ENCODE assay signal across 15 cellular contexts in genomic region chr4:31411606-31412005, GRCh38.
"Had no signal": no experiment of that assay in that cellular context is flagged by ENCODE, and none has a peak within 500 bp of the region (broad histone marks: within the 10 kb centered on the region; RNA-seq: fewer than 3 reads in every experiment).

No MANE protein-coding gene starts in this region.

- H3K36me3 ChIP-seq: esophagus muscularis mucosa, lower lobe of right lung, ovary, thoracic aorta had no signal

- H3K9me3 ChIP-seq: esophagus muscularis mucosa, lower lobe of right lung, ovary, thoracic aorta had no signal

- H3K27ac Mint-ChIP-seq: activated naive CD4-positive, alpha-beta T cell treated with anti-CD3 and anti-CD28 coated beads for 36 hours; activated naive CD8-positive, alpha-beta T cell treated with anti-CD3 and anti-CD28 coated beads, Interleukin-2, amount 50 U/mL, for 24 hours; activated T-helper 2 cell treated with anti-CD3 and anti-CD28 coated beads, Interferon-gamma antibody, Interleukin-2, Interleukin-4, amounts not matched to agents 10 μg/mL and 5 μg/mL and 100 μg/mL, durations not matched to agents 14 hours and 24 hours and 36 hours; mesothelial cell of epicardium; stimulated activated naive CD8-positive, alpha-beta T cell treated with anti-CD3 and anti-CD28 coated beads, Interleukin-15, amount 100 ng/mL, for 72 hours had no signal

- H3K9me3 Mint-ChIP-seq: activated naive CD4-positive, alpha-beta T cell treated with anti-CD3 and anti-CD28 coated beads for 36 hours; mesothelial cell of epicardium; neural crest cell had no signal

- H3K4me1 Mint-ChIP-seq: activated naive CD8-positive, alpha-beta T cell treated with anti-CD3 and anti-CD28 coated beads, Interleukin-2, amount 50 U/mL, for 24 hours; neural crest cell; stimulated activated naive CD8-positive, alpha-beta T cell treated with anti-CD3 and anti-CD28 coated beads, Interleukin-15, amount 100 ng/mL, for 72 hours had no signal

- H3K27me3 Mint-ChIP-seq: activated naive CD8-positive, alpha-beta T cell treated with anti-CD3 and anti-CD28 coated beads, Interleukin-2, amount 50 U/mL, for 24 hours; stimulated activated naive CD8-positive, alpha-beta T cell treated with anti-CD3 and anti-CD28 coated beads, Interleukin-15, amount 100 ng/mL, for 72 hours had no signal

- H3K4me3 Mint-ChIP-seq: activated naive CD4-positive, alpha-beta T cell treated with anti-CD3 and anti-CD28 coated beads for 36 hours; activated naive CD8-positive, alpha-beta T cell treated with anti-CD3 and anti-CD28 coated beads, Interleukin-2, amount 50 U/mL, for 24 hours; mesothelial cell of epicardium; neural crest cell; stimulated activated naive CD8-positive, alpha-beta T cell treated with anti-CD3 and anti-CD28 coated beads, Interleukin-15, amount 100 ng/mL, for 72 hours had no signal

- H3K36me3 Mint-ChIP-seq: mesothelial cell of epicardium had no signal

- H3K4me3 ChIP-seq: esophagus muscularis mucosa, lower lobe of right lung, ovary, thoracic aorta had no signal

- ATAC-seq: activated naive CD8-positive, alpha-beta T cell treated with anti-CD3 and anti-CD28 coated beads, Interleukin-2, amount 50 U/mL, for 24 hours; lower lobe of right lung; sciatic nerve; stimulated activated naive CD8-positive, alpha-beta T cell treated with anti-CD3 and anti-CD28 coated beads, Interleukin-15, amount 100 ng/mL, for 72 hours had no signal

- H3K27ac ChIP-seq: esophagus muscularis mucosa, lower lobe of right lung, ovary, thoracic aorta had no signal

- DNase-seq: activated CD4-positive, alpha-beta T cell treated with anti-CD3 and anti-CD28 coated beads for 1 hour; activated CD4-positive, alpha-beta T cell treated with anti-CD3 and anti-CD28 coated beads, Interleukin-2, amount 50 U/mL, for 4 hours; activated naive CD4-positive, alpha-beta T cell treated with anti-CD3 and anti-CD28 coated beads for 36 hours; activated naive CD8-positive, alpha-beta T cell treated with anti-CD3 and anti-CD28 coated beads, Interleukin-2, amount 50 U/mL, for 24 hours; head of caudate nucleus; lower lobe of right lung; ovary; stimulated activated CD4-positive, alpha-beta T cell treated with anti-CD3 and anti-CD28 coated beads, Interleukin-1b, Interleukin-23, amount 100 ng/mL, for 48 hours; stimulated activated naive CD8-positive, alpha-beta T cell treated with anti-CD3 and anti-CD28 coated beads, Interleukin-15, amount 100 ng/mL, for 72 hours had no signal

- H3K4me1 ChIP-seq: esophagus muscularis mucosa, lower lobe of right lung had no signal

- H3K27me3 ChIP-seq: esophagus muscularis mucosa, ovary had no signal
